ENCODE assay signal across 8 cellular contexts in genomic region chr1:235367000-235367908, GRCh38. TPM values are rescaled to one million over a fixed set of nuclear protein-coding genes. Genes with fewer than 3 reads are reported as not detected.
DNase-seq lines count a peak whose midpoint lies in the region; ATAC-seq, FAIRE-seq and TF ChIP-seq lines count a peak whose summit lies in the region.

Gene TBCE (plus strand): TSS chr1:235367427. CDS start chr1:235380050, 12,623 bp downstream.

- peak; percentile 96 to 97 for TF ChIP-seq POLR2A in HepG2 (IDR thresholded peaks at IDR 0.05; ENCODE audit: insufficient read depth in 1 of 2, low read depth in 2 of 2, low read length in 2 of 2)

- H3K9me3 ChIP-seq in HepG2 (ENCODE audit: low read length) = no peaks in the 10 kb centered on the region

- under 1% methylated on average over 22 of the region's 38 CpGs for whole genome bisulfite sequencing in HepG2 (ENCODE audit: low lambda C conversion rate)

- ATAC-seq in GM19395 (IDR thresholded peaks at IDR 0.05; ENCODE audit: unreplicated experiment) (peak; percentile 100), HG03565 (IDR thresholded peaks at IDR 0.05; ENCODE audit: unreplicated experiment) (peak; percentile 100), HepG2 (peak; percentile 100)

- H3K79me2 ChIP-seq in HepG2 (ENCODE audit: insufficient read depth, low read length) = peaks cover 31% of the 10 kb centered on the region

- H3K27ac ChIP-seq in HepG2 (ENCODE audit: extremely low read length, insufficient read depth, low read length) = peak within 1 kb of the TSS; percentile 78

- POLR2A ChIA-PET in activated CD4-positive, alpha-beta memory T cell treated with anti-CD3 and anti-CD28 coated beads for 36 hours (lab: Charles Lee) = interaction anchor here (0.7 to 1.5 kb wide), 4 partner anchors 36 to 62 kb away, joined by 3 to 4 read pairs (median 3); partner anchors contain the start of gene GGPS1
- POLR2A ChIA-PET in HepG2 (lab: Yijun Ruan, JAX) = interaction anchor here (0.7 to 2.0 kb wide), 15 partner anchors 9 to 238 kb away, joined by 3 to 25 read pairs (median 5); partner anchors contain the start of genes ARID4B, B3GALNT2, GGPS1 and TOMM20

- H3K4me1 ChIP-seq in HepG2 (ENCODE audit: insufficient read depth, low read length) = peaks cover 35% of the 10 kb centered on the region

- H3K27me3 ChIP-seq in HepG2 (ENCODE audit: control insufficient read depth in 1 of 2, insufficient read depth in 2 of 2, low read length in 2 of 2) = no peaks in the 10 kb centered on the region; a peak in 1 of 5 replicates

- TF ChIP-seq CTCF in CD14-positive monocyte (IDR thresholded peaks at IDR 0.05) = no peak
- TF ChIP-seq CTCF in HepG2 (CRISPR knock-in tag; IDR thresholded peaks at IDR 0.05) = peak; percentile 29

- peak; percentile 98 for FAIRE-seq in HepG2 (lab: Jason Lieb, UNC)

- intact Hi-C loops in CD14-positive monocyte (cut with micrococcal nuclease) = loop anchor here (2.0 to 5.0 kb wide), 2 partner anchors 38 to 40 kb away; partner anchors contain the start of genes ARID4B (in 2 of the 2) and GGPS1 (in 2 of the 2)
- intact Hi-C loops in activated CD4-positive, alpha-beta memory T cell treated with anti-CD3 and anti-CD28 coated beads for 36 hours (cut with micrococcal nuclease) = loop anchor here (1.0 to 2.0 kb wide), 4 partner anchors 39 to 206 kb away; partner anchors contain the start of genes ARID4B, GGPS1 and RBM34
- intact Hi-C loops in HepG2 (cut with micrococcal nuclease; ENCODE audit: unreplicated experiment) = loop anchor here (1.0 to 2.0 kb wide), 2 partner anchors 36 to 48 kb away; no protein-coding TSS in a partner anchor

- H3K4me3 ChIP-seq in HepG2 (replicated peaks in 1 of 3; ENCODE audit: insufficient read depth in 1 of 3, low read depth in 2 of 3, low read length in 3 of 3) = peak within 1 kb of the TSS; percentile 84 to 97 (median 97)

- peaks cover 0 to 5% of the 10 kb centered on the region in 2 experiments; a peak in 2 of 5 replicates for H3K36me3 ChIP-seq in HepG2 (replicated peaks in 1 of 2; ENCODE audit: control insufficient read depth in 1 of 2, insufficient read depth in 2 of 2, low read length in 2 of 2)

- in situ Hi-C loops in HepG2 (cut with HindIII; ENCODE audit: extremely low pct_ligation_motif_present, low pct_unique_long_range_greater_than_20kb) = no loop called here

- TF ChIP-seq EP300 in HepG2 (IDR thresholded peaks at IDR 0.05; ENCODE audit: low read depth in 2 of 2, low read length in 2 of 2) = no peak
- TF ChIP-seq EP300 in HepG2 (CRISPR knock-in tag; IDR thresholded peaks at IDR 0.05; ENCODE audit: borderline replicate concordance) = no peak

- BruUV-seq in HepG2 (replicated peaks; lab: Mats Ljungman, UMichigan) = TSS peak; percentile 81

- H3K4me3 Mint-ChIP-seq in CD14-positive monocyte = peak within 1 kb of the TSS; percentile 95 to 96
- H3K4me3 Mint-ChIP-seq in activated CD4-positive, alpha-beta memory T cell treated with anti-CD3 and anti-CD28 coated beads for 36 hours = peak within 1 kb of the TSS; percentile 97

- TF ChIP-seq RAD21 in HepG2 (CRISPR knock-in tag; IDR thresholded peaks at IDR 0.05) = peak; percentile 50

- H3K4me1 Mint-ChIP-seq in CD14-positive monocyte = peaks cover 22% of the 10 kb centered on the region
- peaks cover 28% of the 10 kb centered on the region for H3K4me1 Mint-ChIP-seq in activated CD4-positive, alpha-beta memory T cell treated with anti-CD3 and anti-CD28 coated beads for 36 hours (ENCODE audit: low read depth)

- H3K36me3 Mint-ChIP-seq in CD14-positive monocyte = peaks cover 2 to 14% of the 10 kb centered on the region in 2 donors
- peaks cover 3% of the 10 kb centered on the region for H3K36me3 Mint-ChIP-seq in activated CD4-positive, alpha-beta memory T cell treated with anti-CD3 and anti-CD28 coated beads for 36 hours

- H3K27ac Mint-ChIP-seq in CD14-positive monocyte = peak within 1 kb of the TSS; percentile 87 to 95 (median 94)
- peak within 1 kb of the TSS; percentile 76 for H3K27ac Mint-ChIP-seq in activated CD4-positive, alpha-beta memory T cell treated with anti-CD3 and anti-CD28 coated beads for 36 hours

- CTCF ChIA-PET in activated CD4-positive, alpha-beta memory T cell treated with anti-CD3 and anti-CD28 coated beads for 36 hours (lab: Charles Lee) = interaction anchor here (0.9 to 3.8 kb wide), 3 partner anchors 11 to 121 kb away, joined by 3 to 21 read pairs (median 4); no protein-coding TSS in a partner anchor
- CTCF ChIA-PET in HepG2 (lab: Yijun Ruan, JAX; ENCODE audit: low intra/inter-chr PET ratio, low total read pairs) = no interaction called here

- peaks cover 0 to 3% (median 0%) of the 10 kb centered on the region in 3 donors for H3K27me3 Mint-ChIP-seq in CD14-positive monocyte (ENCODE audit: low read depth in 3 of 3)
- no peaks in the 10 kb centered on the region for H3K27me3 Mint-ChIP-seq in activated CD4-positive, alpha-beta memory T cell treated with anti-CD3 and anti-CD28 coated beads for 36 hours

- H3K4me2 ChIP-seq in HepG2 (ENCODE audit: low read depth, low read length) = peak within 1 kb of the TSS; percentile 92

- H4K20me1 ChIP-seq in HepG2 (ENCODE audit: insufficient read depth, low read length) = no peaks in the 10 kb centered on the region

- no peaks in the 10 kb centered on the region for H3K9me3 Mint-ChIP-seq in CD14-positive monocyte
- H3K9me3 Mint-ChIP-seq in activated CD4-positive, alpha-beta memory T cell treated with anti-CD3 and anti-CD28 coated beads for 36 hours = no peaks in the 10 kb centered on the region

- DNase-seq in CD14-positive monocyte (ENCODE audit: low spot score) = peak; percentile 89
- DNase-seq in NCI-H774 (lab: John Stamatoyannopoulos, UW) = peak; percentile 99
- peak; percentile 95 for DNase-seq in activated CD4-positive, alpha-beta memory T cell treated with anti-CD3 and anti-CD28 coated beads for 36 hours
- DNase-seq in dermis microvascular lymphatic vessel endothelial cell (ENCODE audit: low read depth in 2 of 2) = peak; percentile 93 to 97
- peak; percentile 96 for DNase-seq in HepG2 (ENCODE audit: low spot score)
- DNase-seq in stimulated activated CD4-positive, alpha-beta T cell treated with anti-CD3 and anti-CD28 coated beads, Interleukin-4, amount 100 ng/mL, for 1 hour = peak; percentile 86

- H3K9ac ChIP-seq in HepG2 (ENCODE audit: insufficient read depth, low read depth, low read length) = peak within 1 kb of the TSS; percentile 89

- H2AFZ ChIP-seq in HepG2 (ENCODE audit: low read length) = peak within 1 kb of the TSS; percentile 74

TF ChIP-seq in HepG2, 621 proteins besides CTCF, POLR2A, EP300 and RAD21 (continues in another document):
- TF ChIP-seq MBD4 (IDR thresholded peaks at IDR 0.05; ENCODE audit: borderline replicate concordance, low read length) (no peak), ZFP90 (CRISPR knock-in tag; IDR thresholded peaks at IDR 0.05; ENCODE audit: borderline replicate concordance) (no peak; the same call in 1 of the 2 replicates), ZSCAN21 (CRISPR knock-in tag; IDR thresholded peaks at IDR 0.05; ENCODE audit: borderline replicate concordance) (peak; percentile 55; the same call in 1 of the 2 replicates), FOXO4 (CRISPR knock-in tag; conservative IDR thresholded peaks at IDR 0.05) (no peak), ZNF652 (CRISPR knock-in tag; IDR thresholded peaks at IDR 0.05; ENCODE audit: borderline replicate concordance, low read depth) (no peak), ASH2L (IDR thresholded peaks at IDR 0.05; ENCODE audit: insufficient read length, low read depth, low read length) (peak; percentile 73), DR1 (CRISPR knock-in tag; IDR thresholded peaks at IDR 0.05) (0 out of 2 replicates have a peak, but pooled peaks have one; percentile 40), ZNF382 (CRISPR knock-in tag; IDR thresholded peaks at IDR 0.05; ENCODE audit: borderline replicate concordance) (no peak), ZNF768 (CRISPR knock-in tag; IDR thresholded peaks at IDR 0.05) (peak; percentile 56; the same call in 1 of the 2 replicates)

RNA-seq across cellular contexts. Expression of gene TBCE, which starts in this region (rescaled TPM):
- polyA plus RNA-seq in CD14-positive monocyte = 10 to 100 TPM; 15.4 to 19.4 TPM
- 10 to 100 TPM; 22.7 to 26.3 TPM for total RNA-seq in activated CD4-positive, alpha-beta memory T cell treated with anti-CD3 and anti-CD28 coated beads for 36 hours
- 10.9 and 12.3 TPM in 2 replicates for total RNA-seq in dermis microvascular lymphatic vessel endothelial cell
- 25.6 and 33.0 TPM in 2 replicates for total RNA-seq in HepG2 (2016; rRNA removed; fragmentation: Illumina TruSeq; extraction: Trizol)
- total RNA-seq in HepG2 (2016; cell fraction: cytosol; rRNA removed; fragmentation: Illumina TruSeq; extraction: Trizol; ENCODE audit: low read depth) = 14.7 and 15.8 TPM in 2 replicates
- 26.3 and 39.6 TPM in 2 replicates for total RNA-seq in HepG2 (2016; cell fraction: insoluble cytoplasmic fraction; rRNA removed; fragmentation: Illumina TruSeq; extraction: Trizol)
- 11.4 and 12.5 TPM in 2 replicates for total RNA-seq in HepG2 (2016; cell fraction: membrane; rRNA removed; fragmentation: Illumina TruSeq; extraction: Trizol)
- 21.0 and 25.5 TPM in 2 replicates for total RNA-seq in HepG2 (2016; cell fraction: nucleus; rRNA removed; fragmentation: Illumina TruSeq; extraction: Trizol)
- polyA plus RNA-seq in HepG2 (2011; rRNA removed) = 24.4 and 31.1 TPM in 2 replicates
- polyA plus RNA-seq in HepG2 (2011; cell fraction: cytosol; rRNA removed) = 15.6 and 21.0 TPM in 2 replicates
- 26.3 and 27.5 TPM in 2 replicates for polyA plus RNA-seq in HepG2 (2011; cell fraction: nucleus; rRNA removed)
- polyA plus RNA-seq in HepG2 (2012) = 35.3 and 48.1 TPM in 2 replicates
- polyA plus RNA-seq in HepG2 (2016; cell fraction: cytosol; fragmentation: Illumina TruSeq; extraction: Trizol; ENCODE audit: low read depth) = 5.5 and 5.9 TPM in 2 replicates
- polyA plus RNA-seq in HepG2 (2016; cell fraction: insoluble cytoplasmic fraction; fragmentation: Illumina TruSeq; extraction: Trizol; ENCODE audit: low read depth) = 33.2 and 36.2 TPM in 2 replicates
- 7.0 and 7.4 TPM in 2 replicates for polyA plus RNA-seq in HepG2 (2016; cell fraction: membrane; fragmentation: Illumina TruSeq; extraction: Trizol; ENCODE audit: low read depth)
- 60.6 and 63.9 TPM in 2 replicates for polyA plus RNA-seq in HepG2 (2016; cell fraction: nucleus; fragmentation: Illumina TruSeq; extraction: Trizol; ENCODE audit: insufficient read depth, low read depth)
- 9.1 and 14.9 TPM in 2 replicates for polyA minus RNA-seq in HepG2 (2011; rRNA and poly(A)+ RNA removed; ENCODE audit: low replicate concordance)
- 13.1 and 16.3 TPM in 2 replicates for polyA minus RNA-seq in HepG2 (2011; cell fraction: cytosol; rRNA and poly(A)+ RNA removed)
- polyA minus RNA-seq in HepG2 (2011; cell fraction: nucleus; rRNA and poly(A)+ RNA removed) = 44.9 and 47.3 TPM in 2 replicates

Comparison
In these comparisons a context has a peak if more than half of its experiments do, and no peak if none do; other contexts are left out.
1. Peak in every context shown above with its lines: DNase-seq, ATAC-seq, H3K4me3 ChIP-seq and H3K27ac ChIP-seq.